3 cellular contexts compared by ENCODE assay signal in genomic region chrX:54306379-54306778, GRCh38.
TF ChIP-seq lines count a peak whose summit lies in the region.

No MANE protein-coding gene starts in this region.

TF ChIP-seq in HepG2, 621 proteins besides CTCF, POLR2A, EP300 and RAD21:
- TF ChIP-seq ZNF337 (CRISPR knock-in tag; IDR thresholded peaks at IDR 0.05; ENCODE audit: borderline replicate concordance, low read depth) = no peak
- peak; percentile 57 for TF ChIP-seq ATF7 (IDR thresholded peaks at IDR 0.05)
- TF ChIP-seq ATF7 (CRISPR knock-in tag; IDR thresholded peaks at IDR 0.05) = no peak

TF ChIP-seq in HEK293, 187 proteins besides CTCF, POLR2A, EP300 and RAD21:
- 0 out of 2 replicates have a peak, but pooled peaks have one; percentile 66 for TF ChIP-seq ATF2 (tag by site-specific recombination; IDR thresholded peaks at IDR 0.05; ENCODE audit: low read depth)
- TF ChIP-seq ZNF626 (tag by site-specific recombination; IDR thresholded peaks at IDR 0.05) = no peak
TF ChIP-seq in HEK293: peak in this region for 1.

TF ChIP-seq in endothelial cell of umbilical vein, 7 proteins besides CTCF, POLR2A, EP300 and RAD21:
- TF ChIP-seq FOS (IDR thresholded peaks at IDR 0.05; ENCODE audit: borderline replicate concordance, insufficient read depth, low read length) = no peak
- TF ChIP-seq MYC (IDR thresholded peaks at IDR 0.05; ENCODE audit: low read depth, low read length) = no peak
- no peak for TF ChIP-seq EZH2 (IDR thresholded peaks at IDR 0.05; ENCODE audit: borderline replicate concordance, low read depth, low read length, severe bottlenecking)
- TF ChIP-seq JUN (IDR thresholded peaks at IDR 0.05; ENCODE audit: borderline replicate concordance, insufficient read depth, insufficient read length, low read depth) = no peak
